In genomic region chr17:13531701-13532100, GRCh38 we compare ENCODE assay signal across 1 cellular context.
TF ChIP-seq lines count a peak whose summit lies in the region.

No MANE protein-coding gene starts in this region.

TF ChIP-seq in A549, 52 proteins besides CTCF, POLR2A, EP300 and RAD21 (continued from another document):
- TF ChIP-seq, protein P1, sequence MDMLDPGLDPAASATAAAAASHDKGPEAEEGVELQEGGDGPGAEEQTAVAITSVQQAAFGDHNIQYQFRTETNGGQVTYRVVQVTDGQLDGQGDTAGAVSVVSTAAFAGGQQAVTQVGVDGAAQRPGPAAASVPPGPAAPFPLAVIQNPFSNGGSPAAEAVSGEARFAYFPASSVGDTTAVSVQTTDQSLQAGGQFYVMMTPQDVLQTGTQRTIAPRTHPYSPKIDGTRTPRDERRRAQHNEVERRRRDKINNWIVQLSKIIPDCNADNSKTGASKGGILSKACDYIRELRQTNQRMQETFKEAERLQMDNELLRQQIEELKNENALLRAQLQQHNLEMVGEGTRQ (IDR thresholded peaks at IDR 0.05) = no peak
- TF ChIP-seq HMGXB4 (CRISPR knock-in tag; IDR thresholded peaks at IDR 0.05; ENCODE audit: borderline replicate concordance) = no peak
- TF ChIP-seq ZNF302 (CRISPR knock-in tag; IDR thresholded peaks at IDR 0.05) = no peak
